31 cellular contexts compared by ENCODE assay signal in the genomic region with DNA sequence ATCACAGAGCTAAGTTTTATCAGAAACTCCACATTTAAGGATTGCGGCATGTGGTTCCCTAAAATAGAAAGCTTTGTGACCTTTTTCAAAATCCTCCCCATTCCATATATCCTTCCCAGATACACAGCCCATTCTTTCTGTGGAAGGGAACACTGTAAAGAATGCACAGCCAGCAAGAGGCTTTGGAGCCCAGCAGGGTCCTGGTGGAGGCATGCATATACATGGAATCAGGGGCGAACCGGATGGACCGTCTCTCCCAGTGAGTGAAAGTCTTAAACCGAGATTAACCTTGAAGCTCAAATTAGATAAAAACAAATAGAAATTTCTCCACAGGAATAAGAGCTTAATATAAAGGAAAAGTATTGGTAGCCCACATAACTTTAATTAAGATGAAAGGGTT.
"Had no signal": no experiment of that assay in that cellular context is flagged by ENCODE, and none has a peak within 500 bp of the region (broad histone marks: within the 10 kb centered on the region; RNA-seq: fewer than 3 reads in every experiment).

No MANE protein-coding gene starts in this region.

- H3K4me1 ChIP-seq: ascending aorta, colonic mucosa, gastrocnemius medialis, left lung, parathyroid adenoma, right atrium auricular region, upper lobe of left lung had no signal

- H3K9me3 Mint-ChIP-seq: activated CD4-positive, alpha-beta memory T cell treated with anti-CD3 and anti-CD28 coated beads for 36 hours; activated naive CD4-positive, alpha-beta T cell treated with anti-CD3 and anti-CD28 coated beads, Interleukin-2, amount 10 ng/mL, durations not matched to agents 7 days and 5 days; activated T-cell treated with anti-CD3 and anti-CD28 coated beads, Interleukin-2, amount 50 U/mL, for 24 hours; brain; nephron progenitor cell; stimulated activated memory B cell treated with anti-CD40 and anti-IgM and Interleukin-4, amounts not matched to agents 10 μg/mL and 1 μg/mL and 100 μg/mL, for 72 hours had no signal

- H3K4me3 Mint-ChIP-seq: activated CD4-positive, alpha-beta memory T cell treated with anti-CD3 and anti-CD28 coated beads for 36 hours; activated naive CD4-positive, alpha-beta T cell treated with anti-CD3 and anti-CD28 coated beads, Interleukin-2, amount 10 ng/mL, durations not matched to agents 7 days and 5 days; activated naive CD8-positive, alpha-beta T cell treated with anti-CD3 and anti-CD28 coated beads, Interleukin-2, amount 10 ng/mL, durations not matched to agents 7 days and 5 days; activated T-cell treated with anti-CD3 and anti-CD28 coated beads, Interleukin-2, amount 50 U/mL, for 24 hours; brain; nephron progenitor cell; stimulated activated memory B cell treated with anti-CD40 and anti-IgM and Interleukin-4, amounts not matched to agents 10 μg/mL and 1 μg/mL and 100 μg/mL, for 72 hours; stimulated activated naive CD8-positive, alpha-beta T cell treated with anti-CD3 and anti-CD28 coated beads, Interleukin-15, amount 100 ng/mL, for 72 hours had no signal

- H3K9me3 ChIP-seq: ascending aorta, colonic mucosa, gastrocnemius medialis, left lung, right atrium auricular region, upper lobe of left lung had no signal

- H3K4me1 Mint-ChIP-seq: activated naive CD4-positive, alpha-beta T cell treated with anti-CD3 and anti-CD28 coated beads, Interleukin-2, amount 10 ng/mL, durations not matched to agents 7 days and 5 days; activated naive CD8-positive, alpha-beta T cell treated with anti-CD3 and anti-CD28 coated beads, Interleukin-2, amount 10 ng/mL, durations not matched to agents 7 days and 5 days; brain; stimulated activated memory B cell treated with anti-CD40 and anti-IgM and Interleukin-4, amounts not matched to agents 10 μg/mL and 1 μg/mL and 100 μg/mL, for 72 hours; stimulated activated naive CD8-positive, alpha-beta T cell treated with anti-CD3 and anti-CD28 coated beads, Interleukin-15, amount 100 ng/mL, for 72 hours had no signal

- H3K36me3 ChIP-seq: ascending aorta, cardiac muscle cell, colonic mucosa, gastrocnemius medialis, left lung, right atrium auricular region, upper lobe of left lung had no signal

- H3K27me3 ChIP-seq: ascending aorta, cardiac muscle cell, colonic mucosa, gastrocnemius medialis, left lung, right atrium auricular region, upper lobe of left lung had no signal

- ATAC-seq: gastrocnemius medialis; left lung; stimulated activated memory B cell treated with anti-CD40 and anti-IgM and Interleukin-4, amounts not matched to agents 10 μg/mL and 1 μg/mL and 100 μg/mL, for 72 hours; stimulated activated naive CD8-positive, alpha-beta T cell treated with anti-CD3 and anti-CD28 coated beads, Interleukin-15, amount 100 ng/mL, for 72 hours had no signal

- H3K27ac Mint-ChIP-seq: activated CD4-positive, alpha-beta memory T cell treated with anti-CD3 and anti-CD28 coated beads for 36 hours; activated naive CD4-positive, alpha-beta T cell treated with anti-CD3 and anti-CD28 coated beads, Interleukin-2, amount 10 ng/mL, durations not matched to agents 7 days and 5 days; activated naive CD8-positive, alpha-beta T cell treated with anti-CD3 and anti-CD28 coated beads, Interleukin-2, amount 10 ng/mL, durations not matched to agents 7 days and 5 days; activated T-cell treated with anti-CD3 and anti-CD28 coated beads, Interleukin-2, amount 50 U/mL, for 24 hours; stimulated activated memory B cell treated with anti-CD40 and anti-IgM and Interleukin-4, amounts not matched to agents 10 μg/mL and 1 μg/mL and 100 μg/mL, for 72 hours; stimulated activated naive CD8-positive, alpha-beta T cell treated with anti-CD3 and anti-CD28 coated beads, Interleukin-15, amount 100 ng/mL, for 72 hours had no signal

- H3K36me3 Mint-ChIP-seq: activated CD4-positive, alpha-beta memory T cell treated with anti-CD3 and anti-CD28 coated beads for 36 hours; activated naive CD4-positive, alpha-beta T cell treated with anti-CD3 and anti-CD28 coated beads, Interleukin-2, amount 10 ng/mL, durations not matched to agents 7 days and 5 days; activated naive CD8-positive, alpha-beta T cell treated with anti-CD3 and anti-CD28 coated beads, Interleukin-2, amount 10 ng/mL, durations not matched to agents 7 days and 5 days; brain; stimulated activated memory B cell treated with anti-CD40 and anti-IgM and Interleukin-4, amounts not matched to agents 10 μg/mL and 1 μg/mL and 100 μg/mL, for 72 hours had no signal

- H3K27ac ChIP-seq: ascending aorta, cardiac muscle cell, colonic mucosa, gastrocnemius medialis, left lung, parathyroid adenoma, right atrium auricular region, upper lobe of left lung had no signal

- DNase-seq: activated CD4-positive, alpha-beta memory T cell treated with anti-CD3 and anti-CD28 coated beads for 36 hours; activated CD4-positive, alpha-beta T cell treated with anti-CD3 and anti-CD28 coated beads for 4 hours; activated CD8-positive, alpha-beta memory T cell treated with anti-CD3 and anti-CD28 coated beads, Interleukin-2, amount 50 U/mL, for 48 hours; activated gamma-delta T cell; activated naive CD4-positive, alpha-beta T cell treated with anti-CD3 and anti-CD28 coated beads, Interleukin-2, amount 10 ng/mL, durations not matched to agents 7 days and 5 days; activated naive CD8-positive, alpha-beta T cell treated with anti-CD3 and anti-CD28 coated beads, Interleukin-2, amount 10 ng/mL, durations not matched to agents 7 days and 5 days; activated T-cell treated with anti-CD3 and anti-CD28 coated beads, Interleukin-2, amount 50 U/mL, for 24 hours; cerebellar nuclear complex; colonic mucosa; effector CD8-positive, alpha-beta T cell; erythroblast; gastrocnemius medialis; hippocampal formation; left lung; nephron progenitor cell; occipital lobe; stimulated activated CD4-positive, alpha-beta T cell treated with anti-CD3 and anti-CD28 coated beads, Interleukin-1b, Interleukin-23, amount 100 ng/mL, for 48 hours; stimulated activated CD4-positive, alpha-beta T cell treated with anti-CD3 and anti-CD28 coated beads, Interleukin-4, amount 100 ng/mL, for 4 hours; stimulated activated CD8-positive, alpha-beta memory T cell treated with anti-CD3 and anti-CD28 coated beads, Interleukin-4, amount 100 ng/mL, for 48 hours; stimulated activated naive CD8-positive, alpha-beta T cell treated with anti-CD3 and anti-CD28 coated beads, Interleukin-15, amount 100 ng/mL, for 72 hours; substantia nigra; T-helper 1 cell; upper lobe of left lung had no signal

- H3K4me3 ChIP-seq: ascending aorta, cardiac muscle cell, colonic mucosa, gastrocnemius medialis, left lung, lung, right atrium auricular region, smooth muscle cell, upper lobe of left lung had no signal
